ENCODE assay signal across 8 cellular contexts in genomic region chr6:2857580-2858337, GRCh38. TPM values are rescaled to one million over a fixed set of nuclear protein-coding genes. Genes with fewer than 3 reads are reported as not detected.
A peak's percentile ranks its signal among the peaks of the same experiment; 100 is the strongest.
DNase-seq lines count a peak whose midpoint lies in the region; ATAC-seq and TF ChIP-seq lines count a peak whose summit lies in the region.

No MANE protein-coding gene starts in this region.

- no peaks in the 10 kb centered on the region for H3K9me3 ChIP-seq in thyroid gland

- peaks cover 0 to 31% of the 10 kb centered on the region in 2 donors for H3K4me1 ChIP-seq in thyroid gland

- H3K4me3 ChIP-seq in coronary artery (peak overlapping the region; percentile 48), thyroid gland (replicated peaks in 1 of 3) (no peak overlapping the region)

- H3K4me1 Mint-ChIP-seq in nephron progenitor cell, result peaks cover 67% of the 10 kb centered on the region

- TF ChIP-seq CTCF in coronary artery (IDR thresholded peaks at IDR 0.05) (no peak), nephron progenitor cell (IDR thresholded peaks at IDR 0.05) (no peak), thyroid gland (IDR thresholded peaks at IDR 0.05) (no peak)

- no peaks in the 10 kb centered on the region for H3K27me3 Mint-ChIP-seq in nephron progenitor cell (ENCODE audit: low read depth, poor library complexity)

- H3K9me3 Mint-ChIP-seq in nephron progenitor cell, result peaks cover 4% of the 10 kb centered on the region

- H3K27me3 ChIP-seq in thyroid gland, result no peaks in the 10 kb centered on the region

- TF ChIP-seq POLR2A in thyroid gland (IDR thresholded peaks at IDR 0.05), result no peak

- WGBS in thyroid gland, 2 donors, result 24 to 47% methylated on average over 18 of the region's 18 CpGs

- peak overlapping the region; percentile 42 to 74 for H3K27ac ChIP-seq in coronary artery
- H3K27ac ChIP-seq in thyroid gland, result peak overlapping the region; percentile 42 to 47 (median 44)

- DNase-seq in NK-92 treated with Interleukin-12 subunit alpha and Interleukin-12 subunit beta, amount 100 ng/mL, for 24 hours (lab: John Stamatoyannopoulos, UW), result peak; percentile 95
- DNase-seq in NK-92 (lab: John Stamatoyannopoulos, UW; ENCODE audit: unreplicated experiment) (no peak), coronary artery (ENCODE audit: low spot score) (no peak), nephron progenitor cell (no peak), thyroid gland (peak in 1 of 2 donors; percentile 41), iPS-NIHi7 (ENCODE audit: extremely low spot score) (no peak)
- DNase-seq in activated CD4-positive, alpha-beta T cell treated with anti-CD3 and anti-CD28 coated beads for 1 hour, result peak; percentile 43

- no peak overlapping the region for H3K4me3 Mint-ChIP-seq in nephron progenitor cell

- peak; percentile 47 for ATAC-seq in HG03460 (IDR thresholded peaks at IDR 0.05; ENCODE audit: unreplicated experiment)

- H3K36me3 Mint-ChIP-seq in nephron progenitor cell (ENCODE audit: low read depth), result no peaks in the 10 kb centered on the region

- intact Hi-C loops in thyroid gland (cut with DNase I), result no loop called here

- H3K36me3 ChIP-seq in thyroid gland, result no peaks in the 10 kb centered on the region

- peak overlapping the region; percentile 91 for H3K27ac Mint-ChIP-seq in nephron progenitor cell

RNA-seq across cellular contexts. Expression of gene SERPINB1, which starts 16.1 kb away (rescaled TPM):
- 10 to 100 TPM; 36.2 to 52.8 (median 43.4) TPM for total RNA-seq in thyroid gland

RNA-seq across cellular contexts. Expression of gene SERPINB9, which starts 45.4 kb away (rescaled TPM):
- total RNA-seq in thyroid gland, result 10 to 100 TPM; 10.4 to 16.5 (median 15.3) TPM

Comparison
In these comparisons a context has a peak if more than half of its experiments do, and no peak if none do; other contexts are left out.
1. DNase-seq: peak in NK-92 treated with Interleukin-12 subunit alpha and Interleukin-12 subunit beta, amount 100 ng/mL, for 24 hours (single experiment) and activated CD4-positive, alpha-beta T cell treated with anti-CD3 and anti-CD28 coated beads for 1 hour (single experiment); none in NK-92 (single experiment), coronary artery (single experiment), nephron progenitor cell (single experiment) and iPS-NIHi7 (single experiment).